ENCODE assay signal across 22 cellular contexts in genomic region chr10:131804551-131805295, GRCh38.
DNase-seq lines count a peak whose midpoint lies in the region; ATAC-seq, FAIRE-seq and TF ChIP-seq lines count a peak whose summit lies in the region.
"Had no signal": no experiment of that assay in that cellular context is flagged by ENCODE, and none has a peak within 500 bp of the region (broad histone marks: within the 10 kb centered on the region; RNA-seq: fewer than 3 reads in every experiment).

No MANE protein-coding gene starts in this region.

- peaks cover 11% of the 10 kb centered on the region for H3K9me3 Mint-ChIP-seq in Caco-2 (ENCODE audit: unreplicated experiment)

- BruUV-seq in Caco-2 (replicated peaks; lab: Mats Ljungman, UMichigan), result no TSS peak

- H3K4me3 ChIP-seq in BLaER1 (no peak overlapping the region), Caco-2 (ENCODE audit: low read depth, low read length) (no peak overlapping the region), H1 (ENCODE audit: extremely low read depth in 1 of 4, insufficient read depth in 2 of 4, low read depth in 3 of 4, low read length in 4 of 4) (no peak overlapping the region)
- H3K4me3 ChIP-seq: K562 had no signal

- peaks cover 8% of the 10 kb centered on the region for H3K9me3 ChIP-seq in BLaER1
- H3K9me3 ChIP-seq in Caco-2, result no peaks in the 10 kb centered on the region
- H3K9me3 ChIP-seq in H1 (ENCODE audit: insufficient read depth in 2 of 2, low read depth in 1 of 2, low read length in 1 of 2), result peaks cover under 1% of the 10 kb centered on the region in 2 experiments; a peak in 1 of 4 replicates
- H3K9me3 ChIP-seq: BE2C had no signal

- H3K4me1 ChIP-seq in BLaER1 (peaks cover 14% of the 10 kb centered on the region), Caco-2 (peaks cover 9% of the 10 kb centered on the region), H1 (replicated peaks in 1 of 4; ENCODE audit: control insufficient read depth in 3 of 4, insufficient read depth in 4 of 4, low read length in 3 of 4) (peaks cover 0 to 5% (median 1%) of the 10 kb centered on the region in 4 experiments; a peak in 3 of 7 replicates)
- H3K4me1 ChIP-seq: BE2C had no signal

- H3K36me3 ChIP-seq in BLaER1 (no peaks in the 10 kb centered on the region), Caco-2 (ENCODE audit: control insufficient read depth, insufficient read depth, low read length) (no peaks in the 10 kb centered on the region), H1 (ENCODE audit: control insufficient read depth in 2 of 4, insufficient read depth in 4 of 4, low read length in 3 of 4) (no peaks in the 10 kb centered on the region)
- H3K36me3 ChIP-seq: BE2C had no signal

- CTCF ChIA-PET in Caco-2 (lab: Charles Lee), result no interaction called here
- CTCF ChIA-PET in H1 (lab: Charles Lee; ENCODE audit: partially characterized antibody), result interaction anchor here (0.7 to 2.4 kb wide), 7 partner anchors 12 to 138 kb away, joined by 3 to 7 read pairs (median 4); no protein-coding TSS in a partner anchor

- no peaks in the 10 kb centered on the region for H3K23me2 ChIP-seq in H1 (ENCODE audit: low read depth, low read length)

- no peak for FAIRE-seq in H1 (lab: Jason Lieb, UNC)
- FAIRE-seq: K562 had no signal

- H3K4me1 Mint-ChIP-seq in Caco-2 (ENCODE audit: low read depth, unreplicated experiment), result peaks cover 18% of the 10 kb centered on the region

- H3K4ac ChIP-seq in H1 (replicated peaks; ENCODE audit: insufficient read length, low read depth, low read length), result no peak overlapping the region

- no peak overlapping the region for H4K8ac ChIP-seq in H1 (ENCODE audit: extremely low read depth, insufficient read depth, low read length)

- POLR2A ChIA-PET in Caco-2 (lab: Charles Lee), result no interaction called here
- POLR2A ChIA-PET in H1 (lab: Charles Lee; ENCODE audit: partially characterized antibody), result no interaction called here

- H2AFZ ChIP-seq in H1 (ENCODE audit: low read length), result no peak overlapping the region

- H3K9ac ChIP-seq in BLaER1, result no peak overlapping the region
- H3K9ac ChIP-seq in H1 (replicated peaks in 1 of 4; ENCODE audit: extremely low read depth in 1 of 4, low read depth in 3 of 4, low read length in 3 of 4), result no peak overlapping the region

- H3K36me3 Mint-ChIP-seq in Caco-2 (ENCODE audit: insufficient read depth, unreplicated experiment), result no peaks in the 10 kb centered on the region

- ATAC-seq in GM19035 (IDR thresholded peaks at IDR 0.05; ENCODE audit: unreplicated experiment), result no peak
- ATAC-seq: K562 had no signal

- H3K56ac ChIP-seq in H1 (replicated peaks; ENCODE audit: insufficient read length, low read depth, low read length), result no peak overlapping the region

- TF ChIP-seq EP300 in H1 (IDR thresholded peaks at IDR 0.05; ENCODE audit: borderline replicate concordance in 1 of 2, low read depth in 2 of 2, low read length in 2 of 2), result no peak

- H2BK12ac ChIP-seq in H1 (ENCODE audit: low read depth, low read length), result peak overlapping the region; percentile 30; the same call in 1 of the 2 replicates

- 0 out of 2 replicates have a peak overlapping the region, but pooled peaks have one; percentile 10 for H2AK5ac ChIP-seq in H1 (ENCODE audit: low read depth, low read length)

- no peak overlapping the region for H2BK15ac ChIP-seq in H1 (ENCODE audit: low read length)

- H4K20me1 ChIP-seq in BLaER1 (no peaks in the 10 kb centered on the region), H1 (replicated peaks in 1 of 2; ENCODE audit: control insufficient read depth in 1 of 2, insufficient read depth in 2 of 2, low read length in 2 of 2) (no peaks in the 10 kb centered on the region)

- no peak for TF ChIP-seq POLR2A in H1 (IDR thresholded peaks at IDR 0.05; ENCODE audit: control extremely low read depth in 1 of 2, low read depth in 2 of 2, low read length in 2 of 2)

- H4K5ac ChIP-seq in H1 (ENCODE audit: insufficient read length, low read depth, low read length), result no peak overlapping the region

- DNase-seq in Caco-2, result no peak
- peak in 1 of 2 experiments; percentile 31 for DNase-seq in H1 (ENCODE audit: low read depth in 1 of 2, low spot score in 2 of 2)
- peak; percentile 52 for DNase-seq in posterior vena cava (ENCODE audit: low spot score)
- no peak for DNase-seq in NCI-H774 (lab: John Stamatoyannopoulos, UW)
- no peak for DNase-seq in NCI-H82 (lab: John Stamatoyannopoulos, UW)
- DNase-seq: BE2C; CD4-positive, alpha-beta T cell; COR-L47; DMS 273 treated with DMSO at 0.1 percent for 48 hours; DMS79 treated with DMSO at 0.1 percent for 48 hours; H9; HFFc6; MM.1S; NCI-H1048; NCI-H1436; NCI-H1930; NK-92 treated with Interleukin-12 subunit alpha and Interleukin-12 subunit beta, amount 100 ng/mL, for 24 hours; SIG-M5 had no signal

- H2BK120ac ChIP-seq in H1 (replicated peaks; ENCODE audit: low read depth, low read length), result no peak overlapping the region

- 0 out of 2 replicates have a peak overlapping the region, but pooled peaks have one; percentile 5 for H2BK20ac ChIP-seq in H1 (ENCODE audit: low read length)

- H3K14ac ChIP-seq in H1 (ENCODE audit: insufficient read length), result no peak overlapping the region

- H3K23ac ChIP-seq in H1 (ENCODE audit: insufficient read length), result no peak overlapping the region

- no peak for TF ChIP-seq CTCF in Caco-2 (IDR thresholded peaks at IDR 0.05; ENCODE audit: insufficient read depth in 1 of 2, low read depth in 1 of 2, low read length in 1 of 2, severe bottlenecking in 1 of 2, unreplicated experiment in 1 of 2)
- no peak for TF ChIP-seq CTCF in H1 (IDR thresholded peaks at IDR 0.05; ENCODE audit: control extremely low read depth in 1 of 3, insufficient read depth in 1 of 3, low read depth in 1 of 3, low read length in 3 of 3)

- H3K79me1 ChIP-seq in H1 (ENCODE audit: low read depth, low read length), result no peaks in the 10 kb centered on the region

- H4K91ac ChIP-seq in H1 (replicated peaks; ENCODE audit: insufficient read length, low read length), result no peak overlapping the region

- no peaks in the 10 kb centered on the region for H3K79me2 ChIP-seq in H1 (ENCODE audit: control insufficient read depth in 1 of 2, insufficient read depth in 2 of 2, low read length in 2 of 2)

- no peak overlapping the region for H3K27ac ChIP-seq in BLaER1
- no peak overlapping the region for H3K27ac ChIP-seq in H1 (ENCODE audit: low read depth, low read length)
- H3K27ac ChIP-seq: RWPE1 had no signal

- H3K18ac ChIP-seq in H1 (ENCODE audit: extremely low read depth, low read length), result no peak overlapping the region

- intact Hi-C loops in Caco-2 (cut with micrococcal nuclease; ENCODE audit: unreplicated experiment), result no loop called here
- intact Hi-C loops in posterior vena cava (cut with DNase I), result no loop called here

- no peak for TF ChIP-seq RAD21 in H1 (IDR thresholded peaks at IDR 0.05 in 1 of 2, conservative IDR thresholded peaks at IDR 0.05 in 1 of 2; ENCODE audit: low read depth in 2 of 2, low read length in 2 of 2)

- peaks cover 7% of the 10 kb centered on the region for H3K27me3 Mint-ChIP-seq in Caco-2 (ENCODE audit: insufficient read depth, unreplicated experiment)

- 92% methylated on average over 20 of the region's 20 CpGs; no CpG with 5 or more reads in 1 of the 2 experiments for WGBS in H1 (ENCODE audit: extremely low coverage in 1 of 2, insufficient coverage in 1 of 2, insufficient read length in 1 of 2, insufficient replicate concordance in 2 of 2, low coverage in 1 of 2, low lambda C conversion rate in 2 of 2, missing lambda C conversion rate in 1 of 2), 2 experiments

- H3K4me3 Mint-ChIP-seq in Caco-2 (ENCODE audit: unreplicated experiment), result no peak overlapping the region
- H3K4me3 Mint-ChIP-seq: CD4-positive, alpha-beta T cell; H9; HFFc6 had no signal

- no peak overlapping the region for H2BK5ac ChIP-seq in H1 (ENCODE audit: low read depth, low read length)

- H3K4me2 ChIP-seq in BLaER1 (peak overlapping the region; percentile 49), H1 (ENCODE audit: insufficient read depth in 1 of 2, low read depth in 2 of 2, low read length in 2 of 2) (no peak overlapping the region)

- peak overlapping the region; percentile 58 for H3K27ac Mint-ChIP-seq in Caco-2 (ENCODE audit: unreplicated experiment)
- H3K27ac Mint-ChIP-seq: CD4-positive, alpha-beta T cell; H9; HFFc6 had no signal

- no peaks in the 10 kb centered on the region for H3K27me3 ChIP-seq in BLaER1
- H3K27me3 ChIP-seq in Caco-2 (replicated peaks; ENCODE audit: control insufficient read depth, insufficient read depth, low read length), result no peaks in the 10 kb centered on the region; the same call in 1 of the 2 replicates
- no peaks in the 10 kb centered on the region; a peak in 1 of 7 replicates for H3K27me3 ChIP-seq in H1 (replicated peaks in 1 of 4; ENCODE audit: control insufficient read depth in 3 of 4, extremely low read depth in 1 of 4, insufficient read depth in 3 of 4, low read length in 3 of 4)
- H3K27me3 ChIP-seq: BE2C had no signal

TF ChIP-seq in H1, 55 proteins besides CTCF, POLR2A, EP300 and RAD21:
- no peak for TF ChIP-seq TEAD4 (IDR thresholded peaks at IDR 0.05; ENCODE audit: low read depth, low read length)
- TF ChIP-seq MAFK (IDR thresholded peaks at IDR 0.05; ENCODE audit: low read depth, low read length), result no peak
- no peak for TF ChIP-seq ATF2 (IDR thresholded peaks at IDR 0.05; ENCODE audit: low read length)
- TF ChIP-seq FOSL1 (IDR thresholded peaks at IDR 0.05; ENCODE audit: insufficient read depth, low read depth, low read length), result no peak
